13 cellular contexts compared by ENCODE assay signal in genomic region chr19:47652285-47652684, GRCh38.
"Had no signal": no experiment of that assay in that cellular context is flagged by ENCODE, and none has a peak within 500 bp of the region (broad histone marks: within the 10 kb centered on the region; RNA-seq: fewer than 3 reads in every experiment).

No MANE protein-coding gene starts in this region.

- H3K4me3 Mint-ChIP-seq: mesothelial cell of epicardium had no signal

- H3K27ac Mint-ChIP-seq: mesothelial cell of epicardium had no signal

- ATAC-seq: gastroesophageal sphincter, right lobe of liver, upper lobe of right lung had no signal

- DNase-seq: activated CD4-positive, alpha-beta T cell treated with anti-CD3 and anti-CD28 coated beads, Interleukin-2, amount 50 U/mL, for 48 hours; activated effector memory CD4-positive, alpha-beta T cell treated with Interleukin-2 at 50 U/mL for 16 hours; activated naive CD4-positive, alpha-beta T cell treated with anti-CD3 and anti-CD28 coated beads, Interleukin-2, amount 50 U/mL, for 16 hours; dermis blood vessel endothelial cell; ovary; right lobe of liver; spleen; stomach; testis; upper lobe of right lung; WERI-Rb-1 had no signal
